ENCODE assay signal across 10 cellular contexts in the genomic region with DNA sequence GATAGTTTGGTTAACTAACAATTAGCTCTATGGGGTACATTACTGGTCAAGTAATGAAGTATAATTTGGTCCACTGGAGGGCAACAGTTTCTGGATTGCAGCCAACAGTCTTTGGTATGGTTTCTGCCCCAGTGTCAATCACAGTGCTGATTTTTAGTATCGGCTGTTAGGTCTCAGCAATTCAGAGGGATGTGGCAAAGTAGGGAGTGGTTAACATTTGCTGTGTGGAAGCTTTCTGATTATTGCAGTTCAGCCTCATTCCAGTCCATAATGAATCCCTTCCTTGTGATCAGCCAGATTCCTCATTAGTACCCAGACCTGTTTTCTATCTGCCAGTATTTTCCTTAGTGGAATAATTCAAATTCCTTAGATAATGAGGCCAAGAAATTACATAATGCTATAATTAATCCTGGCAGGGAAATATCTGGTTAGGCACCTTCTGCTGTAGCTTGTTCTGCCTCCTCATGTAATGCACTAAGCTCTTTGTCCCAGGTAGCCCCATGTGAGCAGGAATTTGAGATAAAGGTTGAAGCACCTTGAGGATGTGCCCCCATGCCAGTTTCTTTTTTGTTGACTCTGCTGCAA. TPM values are rescaled to one million over a fixed set of nuclear protein-coding genes. Genes with fewer than 3 reads are reported as not detected.
DNase-seq lines count a peak whose midpoint lies in the region; ATAC-seq and TF ChIP-seq lines count a peak whose summit lies in the region.
"Had no signal": no experiment of that assay in that cellular context is flagged by ENCODE, and none has a peak within 500 bp of the region (broad histone marks: within the 10 kb centered on the region; RNA-seq: fewer than 3 reads in every experiment).

No MANE protein-coding gene starts in this region.

- H3K4me1 Mint-ChIP-seq in MCF 10A (ENCODE audit: insufficient read depth, unreplicated experiment), result peaks cover 25% of the 10 kb centered on the region
- H3K4me1 Mint-ChIP-seq in endothelial cell (ENCODE audit: unreplicated experiment), result peaks cover under 1% of the 10 kb centered on the region
- H3K4me1 Mint-ChIP-seq in activated naive CD4-positive, alpha-beta T cell treated with anti-CD3 and anti-CD28 coated beads for 36 hours (ENCODE audit: low read depth), result no peaks in the 10 kb centered on the region

- H3K4me1 ChIP-seq in BE2C, result no peaks in the 10 kb centered on the region

- in situ Hi-C loops in Caki2 (cut with HindIII; ENCODE audit: low pct_unique_long_range_greater_than_20kb, low sequenced_read_pairs), result no loop called here

- POLR2A ChIA-PET in MCF 10A (lab: Yijun Ruan, JAX), result interaction anchor here (0.6 to 5.4 kb wide), 11 partner anchors 12 to 514 kb away, joined by 3 to 30 read pairs (median 4); no protein-coding TSS in a partner anchor

- H3K36me3 Mint-ChIP-seq in MCF 10A (ENCODE audit: insufficient read depth, unreplicated experiment) (peaks cover 42% of the 10 kb centered on the region), endothelial cell (ENCODE audit: low read depth, unreplicated experiment) (no peaks in the 10 kb centered on the region)
- H3K36me3 Mint-ChIP-seq in activated naive CD4-positive, alpha-beta T cell treated with anti-CD3 and anti-CD28 coated beads for 36 hours (ENCODE audit: low read depth), result no peaks in the 10 kb centered on the region
- H3K36me3 Mint-ChIP-seq: activated naive CD4-positive, alpha-beta T cell treated with anti-CD3 and anti-CD28 coated beads, Interleukin-2, amount 50 U/mL, for 72 hours had no signal

- H3K36me3 ChIP-seq in BE2C, result no peaks in the 10 kb centered on the region

- TF ChIP-seq CTCF in MCF 10A (IDR thresholded peaks at IDR 0.05; ENCODE audit: unreplicated experiment) (no peak), endothelial cell (IDR thresholded peaks at IDR 0.05; ENCODE audit: unreplicated experiment) (no peak), BE2C (IDR thresholded peaks at IDR 0.05; ENCODE audit: low read depth, low read length) (no peak)

- CTCF ChIA-PET in MCF 10A (lab: Yijun Ruan, JAX), result interaction anchor here (0.5 to 28.3 kb wide), 9 partner anchors 12 to 310 kb away, joined by 3 to 457 read pairs (median 4); no protein-coding TSS in a partner anchor
- CTCF ChIA-PET in activated naive CD4-positive, alpha-beta T cell treated with anti-CD3 and anti-CD28 coated beads for 36 hours (lab: Charles Lee), result interaction anchor here (1.1 to 2.0 kb wide), 2 partner anchors 11 to 278 kb away, joined by 4 to 7 read pairs; no protein-coding TSS in a partner anchor

- no peaks in the 10 kb centered on the region for H3K9me3 ChIP-seq in BE2C

- no peaks in the 10 kb centered on the region for H3K27me3 ChIP-seq in BE2C

- H3K9me3 Mint-ChIP-seq in MCF 10A (ENCODE audit: unreplicated experiment), result no peaks in the 10 kb centered on the region
- H3K9me3 Mint-ChIP-seq in endothelial cell (ENCODE audit: unreplicated experiment), result no peaks in the 10 kb centered on the region
- H3K9me3 Mint-ChIP-seq in activated naive CD4-positive, alpha-beta T cell treated with anti-CD3 and anti-CD28 coated beads for 36 hours, result no peaks in the 10 kb centered on the region
- H3K9me3 Mint-ChIP-seq: activated naive CD4-positive, alpha-beta T cell treated with anti-CD3 and anti-CD28 coated beads, Interleukin-2, amount 50 U/mL, for 72 hours had no signal

- no TSS peak for BruUV-seq in MCF 10A (replicated peaks; lab: Mats Ljungman, UMichigan)

- ATAC-seq in left lobe of liver, result peak; percentile 36
- ATAC-seq in HG02571 (IDR thresholded peaks at IDR 0.05; ENCODE audit: unreplicated experiment), result no peak
- ATAC-seq: activated naive CD4-positive, alpha-beta T cell treated with anti-CD3 and anti-CD28 coated beads, Interleukin-2, amount 50 U/mL, for 72 hours had no signal

- DNase-seq in Caki2 (ENCODE audit: low read depth), result peak; percentile 18
- DNase-seq in NCI-H1048 (lab: John Stamatoyannopoulos, UW), result peak; percentile 42
- DNase-seq in MCF 10A (ENCODE audit: unreplicated experiment), result peak; percentile 64
- DNase-seq in left lobe of liver (ENCODE audit: low spot score), result no peak
- no peak for DNase-seq in endothelial cell (ENCODE audit: low spot score)
- no peak for DNase-seq in BE2C
- no peak for DNase-seq in activated naive CD4-positive, alpha-beta T cell treated with anti-CD3 and anti-CD28 coated beads for 36 hours
- DNase-seq: T-helper 1 cell had no signal

- no peak overlapping the region for H3K4me3 ChIP-seq in BE2C (ENCODE audit: low read depth, low read length)

- intact Hi-C loops in MCF 10A (cut with micrococcal nuclease), result no loop called here
- intact Hi-C loops in activated naive CD4-positive, alpha-beta T cell treated with anti-CD3 and anti-CD28 coated beads for 36 hours (cut with micrococcal nuclease), result no loop called here

- H3K4me3 Mint-ChIP-seq in MCF 10A (ENCODE audit: unreplicated experiment) (no peak overlapping the region), endothelial cell (ENCODE audit: unreplicated experiment) (no peak overlapping the region)
- no peak overlapping the region for H3K4me3 Mint-ChIP-seq in activated naive CD4-positive, alpha-beta T cell treated with anti-CD3 and anti-CD28 coated beads for 36 hours

- no peak overlapping the region for H3K27ac Mint-ChIP-seq in MCF 10A (ENCODE audit: low read depth, unreplicated experiment)
- no peak overlapping the region for H3K27ac Mint-ChIP-seq in endothelial cell (ENCODE audit: unreplicated experiment)
- H3K27ac Mint-ChIP-seq in activated naive CD4-positive, alpha-beta T cell treated with anti-CD3 and anti-CD28 coated beads for 36 hours, result no peak overlapping the region
- H3K27ac Mint-ChIP-seq: activated naive CD4-positive, alpha-beta T cell treated with anti-CD3 and anti-CD28 coated beads, Interleukin-2, amount 50 U/mL, for 72 hours had no signal

- H3K27me3 Mint-ChIP-seq in MCF 10A (ENCODE audit: insufficient read depth, unreplicated experiment) (no peaks in the 10 kb centered on the region), endothelial cell (ENCODE audit: unreplicated experiment) (peaks cover 3% of the 10 kb centered on the region)
- H3K27me3 Mint-ChIP-seq in activated naive CD4-positive, alpha-beta T cell treated with anti-CD3 and anti-CD28 coated beads for 36 hours (ENCODE audit: low read depth), result no peaks in the 10 kb centered on the region

RNA-seq across cellular contexts. Expression of gene F3, which starts 14.0 kb away (rescaled TPM):
- total RNA-seq in Caki2 (2014; rRNA removed; shearing (Covaris generic); ENCODE audit: low replicate concordance), result 3.4 and 6.6 TPM in 2 replicates
- total RNA-seq in MCF 10A (2022) (173 and 296 TPM in 2 replicates), left lobe of liver (2.0 TPM), endothelial cell (ENCODE audit: unreplicated experiment) (1.4 TPM)
- polyA plus RNA-seq in BE2C (2012; ENCODE audit: insufficient read depth, insufficient read length, low read depth), result not detected
- under 1 TPM in 1 of 2 experiments, not detected in 1; 0.10 TPM for total RNA-seq in activated naive CD4-positive, alpha-beta T cell treated with anti-CD3 and anti-CD28 coated beads for 36 hours

Comparison
In these comparisons a context has a peak if more than half of its experiments do, and no peak if none do; other contexts are left out.
1. DNase-seq: peak in Caki2 (single experiment), NCI-H1048 (single experiment) and MCF 10A (single experiment); none in left lobe of liver (single experiment), endothelial cell (single experiment), BE2C (single experiment) and activated naive CD4-positive, alpha-beta T cell treated with anti-CD3 and anti-CD28 coated beads for 36 hours (single experiment).
2. RNA of gene F3, which starts 14.0 kb away (total RNA-seq): 173 to 296 TPM in MCF 10A; 3.4 to 6.6 TPM in Caki2, 2.0 TPM in left lobe of liver (single experiment), 1.4 TPM in endothelial cell (single experiment) and 0.10 TPM in activated naive CD4-positive, alpha-beta T cell treated with anti-CD3 and anti-CD28 coated beads for 36 hours; every median in the first group is over 10 times any median in the second.